15 cellular contexts compared by ENCODE assay signal in the genomic region with DNA sequence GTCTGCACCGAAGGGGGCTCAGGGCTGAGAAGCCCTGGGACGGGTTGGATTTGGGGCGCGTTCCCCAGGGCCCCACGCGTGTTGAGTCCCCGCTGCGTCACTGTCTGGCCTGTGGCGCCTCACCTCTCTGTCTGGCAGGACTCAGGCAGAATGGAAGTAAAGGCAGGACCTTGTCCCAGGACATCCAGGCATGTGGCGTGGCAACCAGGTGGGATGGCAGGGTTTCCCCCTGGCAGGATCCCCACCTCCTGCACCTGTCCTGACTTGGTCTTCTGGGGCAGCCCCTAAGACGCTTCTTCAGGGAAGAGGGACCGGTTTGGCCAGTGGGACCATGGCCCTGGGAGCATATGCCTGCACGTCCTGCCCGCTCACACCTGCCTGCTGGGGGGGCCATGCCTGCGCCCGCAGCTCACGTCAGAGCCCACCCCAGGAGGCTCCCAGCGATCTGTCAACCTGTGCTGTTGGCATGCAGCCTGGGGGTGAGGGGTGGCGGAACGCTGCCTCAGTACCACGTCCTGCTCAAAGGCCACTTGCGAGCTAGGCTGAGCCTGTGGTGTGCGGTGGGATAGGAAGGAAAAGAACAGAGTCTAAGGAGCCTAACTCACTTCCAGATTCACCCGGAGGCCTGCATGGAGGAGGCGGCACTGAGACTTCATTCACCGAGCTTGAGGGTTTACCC.
DNase-seq lines count a peak whose midpoint lies in the region; ATAC-seq and TF ChIP-seq lines count a peak whose summit lies in the region.
"Had no signal": no experiment of that assay in that cellular context is flagged by ENCODE, and none has a peak within 500 bp of the region (broad histone marks: within the 10 kb centered on the region; RNA-seq: fewer than 3 reads in every experiment).

No MANE protein-coding gene starts in this region.

- H3K4me3 ChIP-seq in endodermal cell (ENCODE audit: low read length) (no peak overlapping the region), mucosa of descending colon (no peak overlapping the region)
- H3K4me3 ChIP-seq: cardiac muscle cell had no signal

- intact Hi-C loops in mucosa of descending colon (cut with DNase I, micrococcal nuclease) = no loop called here

- peaks cover 20% of the 10 kb centered on the region for H3K4me1 ChIP-seq in endodermal cell (ENCODE audit: control insufficient read depth, insufficient read depth, low read length)
- no peaks in the 10 kb centered on the region for H3K4me1 ChIP-seq in mucosa of descending colon (ENCODE audit: low read depth)

- no peaks in the 10 kb centered on the region for H3K36me3 Mint-ChIP-seq in endodermal cell (ENCODE audit: low read depth)
- H3K36me3 Mint-ChIP-seq in type B pancreatic cell = no peaks in the 10 kb centered on the region

- peak; percentile 59 for DNase-seq in activated effector memory CD4-positive, alpha-beta T cell treated with anti-CD3 and anti-CD28 coated beads, Interleukin-2, amount 50 U/mL, for 16 hours
- DNase-seq in activated effector memory CD4-positive, alpha-beta T cell treated with Interleukin-2 at 50 U/mL for 16 hours = no peak
- DNase-seq in endodermal cell (peak; percentile 35), mucosa of descending colon (peak in 2 of 3 donors; percentile 11 to 37), type B pancreatic cell (ENCODE audit: extremely low spot score, unreplicated experiment) (peak; percentile 64), SKM-1 (lab: John Stamatoyannopoulos, UW; ENCODE audit: unreplicated experiment) (no peak), caudate nucleus (lab: John Stamatoyannopoulos, UW) (no peak)
- DNase-seq in central memory CD4-positive, alpha-beta T cell = no peak
- DNase-seq: COR-L47; GF-D8; NCI-H2081 treated with DMSO at 0.1 percent for 48 hours; NCI-H82; RPMI8226; stimulated activated CD4-positive, alpha-beta T cell treated with anti-CD3 and anti-CD28 coated beads, Interleukin-4, amount 100 ng/mL, for 1 hour had no signal

- no peaks in the 10 kb centered on the region for H3K36me3 ChIP-seq in endodermal cell (ENCODE audit: control insufficient read depth, insufficient read depth, low read length)
- no peaks in the 10 kb centered on the region for H3K36me3 ChIP-seq in mucosa of descending colon (ENCODE audit: low read depth)
- H3K36me3 ChIP-seq: cardiac muscle cell had no signal

- H3K4me1 Mint-ChIP-seq in endodermal cell = peaks cover 12% of the 10 kb centered on the region
- H3K4me1 Mint-ChIP-seq in type B pancreatic cell (ENCODE audit: unreplicated experiment) = no peaks in the 10 kb centered on the region

- H3K9me3 ChIP-seq in endodermal cell (ENCODE audit: control insufficient read depth, low read length) (no peaks in the 10 kb centered on the region), mucosa of descending colon (no peaks in the 10 kb centered on the region)

- WGBS in endodermal cell (ENCODE audit: insufficient coverage in 1 of 2, insufficient read length in 1 of 2), 2 experiments = 88 to 97% methylated on average over 12 to 26 of the region's 26 CpGs

- no peak overlapping the region for H3K27ac Mint-ChIP-seq in endodermal cell
- no peak overlapping the region for H3K27ac Mint-ChIP-seq in type B pancreatic cell

- H3K27me3 ChIP-seq in endodermal cell (ENCODE audit: control insufficient read depth, insufficient read depth, low read length, poor library complexity, severe bottlenecking) = no peaks in the 10 kb centered on the region

- no peak overlapping the region for H3K9ac ChIP-seq in endodermal cell (ENCODE audit: extremely low read depth, low read length, poor library complexity, severe bottlenecking)

- H3K27me3 Mint-ChIP-seq in endodermal cell (ENCODE audit: insufficient read depth) (peaks cover 23% of the 10 kb centered on the region), type B pancreatic cell (peaks cover 8% of the 10 kb centered on the region)

- H3K9me3 Mint-ChIP-seq in endodermal cell (no peaks in the 10 kb centered on the region), type B pancreatic cell (no peaks in the 10 kb centered on the region)

- no peak for TF ChIP-seq CTCF in endodermal cell (conservative IDR thresholded peaks at IDR 0.05)
- no peak for TF ChIP-seq CTCF in mucosa of descending colon (IDR thresholded peaks at IDR 0.05)
- TF ChIP-seq CTCF in type B pancreatic cell (conservative IDR thresholded peaks at IDR 0.05) = no peak

- H3K27ac ChIP-seq in endodermal cell (ENCODE audit: low read depth, low read length) = no peak overlapping the region
- H3K27ac ChIP-seq in caudate nucleus (ENCODE audit: low read depth, low read length) = no peak overlapping the region
- H3K27ac ChIP-seq: cardiac muscle cell had no signal

- H3K4me3 Mint-ChIP-seq in endodermal cell (no peak overlapping the region), type B pancreatic cell (no peak overlapping the region)

- no peak for ATAC-seq in mucosa of descending colon

Comparison
In these comparisons a context has a peak if more than half of its experiments do, and no peak if none do; other contexts are left out.
1. DNase-seq: peak in activated effector memory CD4-positive, alpha-beta T cell treated with anti-CD3 and anti-CD28 coated beads, Interleukin-2, amount 50 U/mL, for 16 hours (single experiment), endodermal cell (single experiment), mucosa of descending colon (2 of 3) and type B pancreatic cell (single experiment); none in activated effector memory CD4-positive, alpha-beta T cell treated with Interleukin-2 at 50 U/mL for 16 hours (single experiment), SKM-1 (single experiment), caudate nucleus (0 of 61) and central memory CD4-positive, alpha-beta T cell (single experiment).